Comparison of ENCODE assay signal across 1 cellular context in genomic region chr5:56012281-56012963, GRCh38.
TF ChIP-seq lines count a peak whose summit lies in the region.

No MANE protein-coding gene starts in this region.

TF ChIP-seq in HepG2, 621 proteins besides CTCF, POLR2A, EP300 and RAD21 (continued from another document and continues in another):
- TF ChIP-seq LCORL (IDR thresholded peaks at IDR 0.05) (no peak), LCORL (CRISPR knock-in tag; IDR thresholded peaks at IDR 0.05) (peak; percentile 21; the same call in 1 of the 2 replicates), SAP130 (CRISPR knock-in tag; IDR thresholded peaks at IDR 0.05; ENCODE audit: low read depth) (peak; percentile 52; the same call in 1 of the 2 replicates), ZSCAN12 (CRISPR knock-in tag; IDR thresholded peaks at IDR 0.05) (no peak), CREB1 (IDR thresholded peaks at IDR 0.05) (no peak), CREB1 (CRISPR knock-in tag; IDR thresholded peaks at IDR 0.05) (no peak), MLXIP (CRISPR knock-in tag; IDR thresholded peaks at IDR 0.05; ENCODE audit: borderline replicate concordance) (no peak), ZFX (CRISPR knock-in tag; IDR thresholded peaks at IDR 0.05; ENCODE audit: low read depth) (peak; percentile 50; the same call in 1 of the 2 replicates), ZNF33A (CRISPR knock-in tag; IDR thresholded peaks at IDR 0.05; ENCODE audit: borderline replicate concordance) (no peak), ZMYM3 (CRISPR knock-in tag; IDR thresholded peaks at IDR 0.05) (peak; percentile 83; the same call in 1 of the 2 replicates), ZNF724P (CRISPR knock-in tag; IDR thresholded peaks at IDR 0.05; ENCODE audit: borderline replicate concordance) (no peak), NR2F1 (CRISPR knock-in tag; IDR thresholded peaks at IDR 0.05) (no peak), ZMYM4 (CRISPR knock-in tag; IDR thresholded peaks at IDR 0.05) (peak; percentile 88), KDM2A (CRISPR knock-in tag; IDR thresholded peaks at IDR 0.05; ENCODE audit: borderline replicate concordance, low read depth) (no peak), MATR3 (CRISPR knock-in tag; IDR thresholded peaks at IDR 0.05) (no peak), IRF1 (CRISPR knock-in tag; IDR thresholded peaks at IDR 0.05; ENCODE audit: low read depth) (no peak), ZNF34 (CRISPR knock-in tag; IDR thresholded peaks at IDR 0.05; ENCODE audit: borderline replicate concordance) (no peak), FOXA1 (IDR thresholded peaks at IDR 0.05) (no peak), FOXA1 (CRISPR knock-in tag; IDR thresholded peaks at IDR 0.05) (peak; percentile 65; the same call in 1 of the 2 replicates), CBX2 (IDR thresholded peaks at IDR 0.05; ENCODE audit: low read depth, low read length) (no peak), CBX2 (CRISPR knock-in tag; IDR thresholded peaks at IDR 0.05; ENCODE audit: low read depth) (no peak), TIGD3 (CRISPR knock-in tag; IDR thresholded peaks at IDR 0.05; ENCODE audit: borderline replicate concordance) (no peak), ATF2 (CRISPR knock-in tag; IDR thresholded peaks at IDR 0.05) (peak; percentile 57; the same call in 1 of the 2 replicates), ZNF792 (CRISPR knock-in tag; IDR thresholded peaks at IDR 0.05) (peak; percentile 52; the same call in 1 of the 2 replicates), ARID2 (CRISPR knock-in tag; IDR thresholded peaks at IDR 0.05; ENCODE audit: borderline replicate concordance) (no peak), GTF3A (CRISPR knock-in tag; conservative IDR thresholded peaks at IDR 0.05) (no peak), ZNF609 (CRISPR knock-in tag; IDR thresholded peaks at IDR 0.05; ENCODE audit: borderline replicate concordance) (0 out of 2 replicates have a peak, but pooled peaks have one; percentile 33), ZNF510 (CRISPR knock-in tag; IDR thresholded peaks at IDR 0.05; ENCODE audit: low read depth) (peak; percentile 83; the same call in 1 of the 2 replicates), ZNF484 (CRISPR knock-in tag; IDR thresholded peaks at IDR 0.05; ENCODE audit: borderline replicate concordance, low read depth) (no peak), CHD4 (IDR thresholded peaks at IDR 0.05; ENCODE audit: borderline replicate concordance, low read length) (peak; percentile 94; the same call in 1 of the 2 replicates), HINFP (CRISPR knock-in tag; IDR thresholded peaks at IDR 0.05; ENCODE audit: low read depth) (no peak), TBL1XR1 (IDR thresholded peaks at IDR 0.05; ENCODE audit: borderline replicate concordance, low read length, partially characterized antibody) (no peak), TEAD3 (CRISPR knock-in tag; optimal IDR thresholded peaks at IDR 0.05; ENCODE audit: borderline replicate concordance) (peak; percentile 79), ZNF414 (CRISPR knock-in tag; IDR thresholded peaks at IDR 0.05) (0 out of 2 replicates have a peak, but pooled peaks have one; percentile 29), ZBTB4 (CRISPR knock-in tag; IDR thresholded peaks at IDR 0.05; ENCODE audit: borderline replicate concordance) (no peak), ZNF629 (CRISPR knock-in tag; conservative IDR thresholded peaks at IDR 0.05) (peak; percentile 96), NKX3-1 (CRISPR knock-in tag; IDR thresholded peaks at IDR 0.05) (no peak)
- TF ChIP-seq, protein P1, sequence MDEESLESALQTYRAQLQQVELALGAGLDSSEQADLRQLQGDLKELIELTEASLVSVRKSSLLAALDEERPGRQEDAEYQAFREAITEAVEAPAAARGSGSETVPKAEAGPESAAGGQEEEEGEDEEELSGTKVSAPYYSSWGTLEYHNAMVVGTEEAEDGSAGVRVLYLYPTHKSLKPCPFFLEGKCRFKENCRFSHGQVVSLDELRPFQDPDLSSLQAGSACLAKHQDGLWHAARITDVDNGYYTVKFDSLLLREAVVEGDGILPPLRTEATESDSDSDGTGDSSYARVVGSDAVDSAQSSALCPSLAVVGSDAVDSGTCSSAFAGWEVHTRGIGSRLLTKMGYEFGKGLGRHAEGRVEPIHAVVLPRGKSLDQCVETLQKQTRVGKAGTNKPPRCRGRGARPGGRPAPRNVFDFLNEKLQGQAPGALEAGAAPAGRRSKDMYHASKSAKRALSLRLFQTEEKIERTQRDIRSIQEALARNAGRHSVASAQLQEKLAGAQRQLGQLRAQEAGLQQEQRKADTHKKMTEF (CRISPR knock-in tag; IDR thresholded peaks at IDR 0.05), result peak; percentile 67; the same call in 1 of the 2 replicates
- TF ChIP-seq, protein P2, sequence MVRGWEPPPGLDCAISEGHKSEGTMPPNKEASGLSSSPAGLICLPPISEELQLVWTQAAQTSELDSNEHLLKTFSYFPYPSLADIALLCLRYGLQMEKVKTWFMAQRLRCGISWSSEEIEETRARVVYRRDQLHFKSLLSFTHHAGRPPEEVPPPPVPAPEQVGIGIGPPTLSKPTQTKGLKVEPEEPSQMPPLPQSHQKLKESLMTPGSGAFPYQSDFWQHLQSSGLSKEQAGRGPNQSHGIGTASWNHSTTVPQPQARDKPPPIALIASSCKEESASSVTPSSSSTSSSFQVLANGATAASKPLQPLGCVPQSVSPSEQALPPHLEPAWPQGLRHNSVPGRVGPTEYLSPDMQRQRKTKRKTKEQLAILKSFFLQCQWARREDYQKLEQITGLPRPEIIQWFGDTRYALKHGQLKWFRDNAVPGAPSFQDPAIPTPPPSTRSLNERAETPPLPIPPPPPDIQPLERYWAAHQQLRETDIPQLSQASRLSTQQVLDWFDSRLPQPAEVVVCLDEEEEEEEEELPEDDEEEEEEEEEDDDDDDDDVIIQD (CRISPR knock-in tag; IDR thresholded peaks at IDR 0.05; ENCODE audit: low read depth), result peak; percentile 72; the same call in 1 of the 2 replicates
